In genomic region chr20:32925481-32926196, GRCh38 we compare ENCODE assay signal across 18 cellular contexts.
A peak's percentile ranks its signal among the peaks of the same experiment; 100 is the strongest.
DNase-seq lines count a peak whose midpoint lies in the region; ATAC-seq and TF ChIP-seq lines count a peak whose summit lies in the region.
"Had no signal": no experiment of that assay in that cellular context is flagged by ENCODE, and none has a peak within 500 bp of the region (broad histone marks: within the 10 kb centered on the region; RNA-seq: fewer than 3 reads in every experiment).

No MANE protein-coding gene starts in this region.

- no peak overlapping the region for H3K4me3 Mint-ChIP-seq in type B pancreatic cell
- H3K4me3 Mint-ChIP-seq: CD4-positive, CD25-positive, alpha-beta regulatory T cell; CD8-positive, alpha-beta memory T cell had no signal

- DNase-seq in RWPE2 (ENCODE audit: low spot score) (peak; percentile 68), islet precursor cell (peak; percentile 47), osteoblast (ENCODE audit: insufficient read length, low spot score, missing footprints) (peak; percentile 26), type B pancreatic cell (ENCODE audit: extremely low spot score, unreplicated experiment) (peak; percentile 64), mammary epithelial cell (no peak)
- DNase-seq in central memory CD4-positive, alpha-beta T cell: no peak
- DNase-seq: ACHN; BE2C; C1 segment of cervical spinal cord; CD4-positive, CD25-positive, alpha-beta regulatory T cell; CD8-positive, alpha-beta memory T cell; COR-L47; DMS 273 treated with DMSO at 0.1 percent for 48 hours; DMS79; GDM1; GM23248 had no signal

- TF ChIP-seq CTCF in RWPE2 (IDR thresholded peaks at IDR 0.05; ENCODE audit: poor library complexity, severe bottlenecking) (no peak), osteoblast (IDR thresholded peaks at IDR 0.05; ENCODE audit: extremely low read depth, low read depth, low read length) (no peak), type B pancreatic cell (conservative IDR thresholded peaks at IDR 0.05) (no peak), mammary epithelial cell (conservative IDR thresholded peaks at IDR 0.05 in 1 of 2, IDR thresholded peaks at IDR 0.05 in 1 of 2; ENCODE audit: extremely low read depth in 1 of 2, insufficient read depth in 1 of 2, low read depth in 1 of 2, low read length in 2 of 2) (no peak)

- H3K36me3 ChIP-seq in RWPE2 (ENCODE audit: low read depth) (no peaks in the 10 kb centered on the region), osteoblast (ENCODE audit: insufficient read depth, low read length) (no peaks in the 10 kb centered on the region), mammary epithelial cell (ENCODE audit: insufficient read depth, low read length) (no peaks in the 10 kb centered on the region)
- H3K36me3 ChIP-seq: BE2C, HAP-1 had no signal

- no peak overlapping the region for H2AFZ ChIP-seq in osteoblast (ENCODE audit: low read length)
- H2AFZ ChIP-seq in mammary epithelial cell (ENCODE audit: low read depth, low read length): no peak overlapping the region
- H2AFZ ChIP-seq: GM23248 had no signal

- intact Hi-C loops in mammary epithelial cell (cut with micrococcal nuclease): no loop called here

- no peak overlapping the region for H3K27ac Mint-ChIP-seq in type B pancreatic cell
- H3K27ac Mint-ChIP-seq: CD4-positive, CD25-positive, alpha-beta regulatory T cell had no signal

- H4K20me1 ChIP-seq in osteoblast (ENCODE audit: insufficient read depth, low read length) (no peaks in the 10 kb centered on the region), mammary epithelial cell (ENCODE audit: insufficient read depth, low read length) (no peaks in the 10 kb centered on the region)

- 79% methylated on average over 16 of the region's 17 CpGs for WGBS in mammary epithelial cell (ENCODE audit: low coverage, missing lambda C conversion rate)

- no peak overlapping the region for H3K27ac ChIP-seq in RWPE2 (ENCODE audit: poor library complexity, severe bottlenecking)
- no peak overlapping the region for H3K27ac ChIP-seq in osteoblast (ENCODE audit: low read depth, low read length)
- H3K27ac ChIP-seq in mammary epithelial cell (ENCODE audit: insufficient read depth, low read depth, low read length): no peak overlapping the region
- H3K27ac ChIP-seq: GM23248 had no signal

- dilution Hi-C loops in mammary epithelial cell (cut with HindIII; ENCODE audit: low sequenced_read_pairs): no loop called here

- H3K4me1 ChIP-seq in RWPE2 (ENCODE audit: insufficient read depth, poor library complexity, severe bottlenecking) (no peaks in the 10 kb centered on the region), osteoblast (ENCODE audit: insufficient read depth, low read length) (no peaks in the 10 kb centered on the region), mammary epithelial cell (ENCODE audit: insufficient read depth, low read length) (no peaks in the 10 kb centered on the region)
- H3K4me1 ChIP-seq: BE2C, HAP-1 had no signal

- H3K27me3 ChIP-seq in RWPE2 (ENCODE audit: insufficient read depth, poor library complexity, severe bottlenecking): no peaks in the 10 kb centered on the region
- no peaks in the 10 kb centered on the region for H3K27me3 ChIP-seq in osteoblast (ENCODE audit: insufficient read depth, low read length)
- H3K27me3 ChIP-seq in mammary epithelial cell (ENCODE audit: insufficient read depth, low read length): no peaks in the 10 kb centered on the region

- no peaks in the 10 kb centered on the region for H3K9me3 Mint-ChIP-seq in type B pancreatic cell
- H3K9me3 Mint-ChIP-seq: CD4-positive, CD25-positive, alpha-beta regulatory T cell; CD8-positive, alpha-beta memory T cell had no signal

- H3K4me2 ChIP-seq in osteoblast (ENCODE audit: insufficient read depth, low read length) (no peak overlapping the region), mammary epithelial cell (ENCODE audit: insufficient read depth, low read depth, low read length) (no peak overlapping the region)

- in situ Hi-C loops in mammary epithelial cell (cut with MboI; ENCODE audit: low sequenced_read_pairs in 2 of 2): loop anchor here in 1 of 2 donors (25.0 kb wide), 1 partner anchor 138 kb away; no protein-coding TSS in a partner anchor

- no peak overlapping the region for H3K9ac ChIP-seq in mammary epithelial cell (ENCODE audit: insufficient read depth, low read length)
- H3K9ac ChIP-seq: GM23248 had no signal

- no peaks in the 10 kb centered on the region for H3K9me3 ChIP-seq in RWPE2 (ENCODE audit: severe bottlenecking)
- H3K9me3 ChIP-seq in osteoblast (ENCODE audit: low read depth, low read length): no peaks in the 10 kb centered on the region
- H3K9me3 ChIP-seq in mammary epithelial cell (replicated peaks; ENCODE audit: insufficient read depth, low read length): no peaks in the 10 kb centered on the region
- H3K9me3 ChIP-seq: BE2C, HAP-1 had no signal

- H3K36me3 Mint-ChIP-seq in type B pancreatic cell: no peaks in the 10 kb centered on the region
- H3K36me3 Mint-ChIP-seq: CD4-positive, CD25-positive, alpha-beta regulatory T cell; CD8-positive, alpha-beta memory T cell had no signal

- H3K4me1 Mint-ChIP-seq in type B pancreatic cell (ENCODE audit: unreplicated experiment): no peaks in the 10 kb centered on the region
- H3K4me1 Mint-ChIP-seq: CD8-positive, alpha-beta memory T cell had no signal

- no TSS peak for BruUV-seq in mammary epithelial cell (replicated peaks; lab: Mats Ljungman, UMichigan)

- peaks cover 16% of the 10 kb centered on the region for H3K27me3 Mint-ChIP-seq in type B pancreatic cell
- H3K27me3 Mint-ChIP-seq: CD4-positive, CD25-positive, alpha-beta regulatory T cell; CD8-positive, alpha-beta memory T cell had no signal

- H3K79me2 ChIP-seq in osteoblast (ENCODE audit: insufficient read depth, low read length) (no peaks in the 10 kb centered on the region), mammary epithelial cell (ENCODE audit: insufficient read depth, low read length) (no peaks in the 10 kb centered on the region)

- CTCF ChIA-PET in mammary epithelial cell (lab: Charles Lee; ENCODE audit: low non-redundant PET): no interaction called here

- ATAC-seq in RWPE2 (ENCODE audit: low read depth) (peak; percentile 15; the same call in 2 of the 3 replicates), HG03378 (IDR thresholded peaks at IDR 0.05; ENCODE audit: unreplicated experiment) (no peak)

- H3K4me3 ChIP-seq in RWPE2 (ENCODE audit: severe bottlenecking) (no peak overlapping the region), osteoblast (ENCODE audit: insufficient read depth, low read length) (no peak overlapping the region), mammary epithelial cell (replicated peaks in 1 of 3; ENCODE audit: insufficient read depth in 1 of 3, low read depth in 2 of 3, low read length in 3 of 3) (no peak overlapping the region)
- H3K4me3 ChIP-seq: GM23248, HAP-1 had no signal

Comparison
In these comparisons a context has a peak if more than half of its experiments do, and no peak if none do; other contexts are left out.
1. DNase-seq: peak in RWPE2 (single experiment), islet precursor cell (single experiment), osteoblast (single experiment) and type B pancreatic cell (single experiment); none in central memory CD4-positive, alpha-beta T cell (single experiment) and mammary epithelial cell (single experiment).